Comparison of ENCODE assay signal across 35 cellular contexts in genomic region chr2:122164964-122165363, GRCh38.
DNase-seq lines count a peak whose midpoint lies in the region; ATAC-seq, FAIRE-seq and TF ChIP-seq lines count a peak whose summit lies in the region.
"Had no signal": no experiment of that assay in that cellular context is flagged by ENCODE, and none has a peak within 500 bp of the region (broad histone marks: within the 10 kb centered on the region; RNA-seq: fewer than 3 reads in every experiment).

No MANE protein-coding gene starts in this region.

- FAIRE-seq in HepG2 (lab: Jason Lieb, UNC), result no peak
- FAIRE-seq: A204.1, A549, D721Med had no signal

- no peak for TF ChIP-seq CTCF in HepG2 (CRISPR knock-in tag; IDR thresholded peaks at IDR 0.05)
- TF ChIP-seq CTCF in right lobe of liver (IDR thresholded peaks at IDR 0.05), result no peak
- no peak for TF ChIP-seq CTCF in spleen (IDR thresholded peaks at IDR 0.05 in 8 of 11, conservative IDR thresholded peaks at IDR 0.05 in 3 of 11)

- DNase-seq in HepG2 (ENCODE audit: low spot score), result no peak
- no peak for DNase-seq in right lobe of liver
- DNase-seq in dermis microvascular lymphatic vessel endothelial cell (ENCODE audit: low read depth in 2 of 2), result peak; percentile 6 to 47
- no peak for DNase-seq in neuronal stem cell (ENCODE audit: low spot score)
- peak; percentile 1 for DNase-seq in spleen
- DNase-seq in stimulated activated CD4-positive, alpha-beta T cell treated with anti-CD3 and anti-CD28 coated beads, Interleukin-4, amount 100 ng/mL, for 24 hours, result no peak
- DNase-seq: 8988T; ACHN; AML-193; BE2C; C1 segment of cervical spinal cord; Caco-2; Calu3; CD4-positive, alpha-beta memory T cell; CD4-positive, alpha-beta T cell; CD4-positive, CD25-positive, alpha-beta regulatory T cell; CD8-positive, alpha-beta memory T cell; CD8-positive, alpha-beta T cell; COR-L47; DMS 273 treated with DMSO at 0.1 percent for 48 hours; DMS153; DMS53; DMS79; DMS79 treated with DMSO at 0.1 percent for 48 hours; DND-41; EL had no signal

- H3K4me3 ChIP-seq in HepG2 (replicated peaks in 1 of 3; ENCODE audit: insufficient read depth in 1 of 3, low read depth in 2 of 3, low read length in 3 of 3), result no peak overlapping the region
- H3K4me3 ChIP-seq in right lobe of liver, result no peak overlapping the region
- no peak overlapping the region for H3K4me3 ChIP-seq in neuronal stem cell (ENCODE audit: low read length in 2 of 2)
- no peak overlapping the region for H3K4me3 ChIP-seq in spleen
- H3K4me3 ChIP-seq: A549; BLaER1; BLaER1 treated with 17β-estradiol and CSF1 and Interleukin-3, amounts not matched to agents 10 nM and 100 nM had no signal

- ATAC-seq in HepG2 (no peak), right lobe of liver (no peak), HG03460 (IDR thresholded peaks at IDR 0.05; ENCODE audit: unreplicated experiment) (no peak), HG03439 (IDR thresholded peaks at IDR 0.05; ENCODE audit: unreplicated experiment) (no peak)
- ATAC-seq: A549; CD8-positive, alpha-beta T cell had no signal

- H4K20me1 ChIP-seq in HepG2 (ENCODE audit: insufficient read depth, low read length), result no peaks in the 10 kb centered on the region
- H4K20me1 ChIP-seq: BLaER1; BLaER1 treated with 17β-estradiol and CSF1 and Interleukin-3, amounts not matched to agents 10 nM and 100 nM had no signal

- H2AK5ac ChIP-seq in neuronal stem cell (ENCODE audit: low read depth, low read length), result no peak overlapping the region

- 9% methylated on average over 8 of the region's 8 CpGs for WGBS in HepG2 (ENCODE audit: low lambda C conversion rate)
- 63% methylated on average over 8 of the region's 8 CpGs for WGBS in right lobe of liver (ENCODE audit: insufficient coverage, low coverage, low lambda C conversion rate, missing lambda C conversion rate)
- no CpG with 5 or more reads among the region's 8 CpGs for WGBS in neuronal stem cell (ENCODE audit: extremely low coverage in 2 of 2, insufficient read length in 2 of 2, insufficient replicate concordance in 1 of 2), 2 donors
- 90 to 94% (median 92%) methylated on average over 8 of the region's 8 CpGs for WGBS in spleen, 5 donors

- H4K8ac ChIP-seq in neuronal stem cell (ENCODE audit: low read depth, low read length), result no peak overlapping the region

- H3K27ac ChIP-seq in HepG2 (ENCODE audit: extremely low read length, insufficient read depth, low read length) (no peak overlapping the region), right lobe of liver (no peak overlapping the region), neuronal stem cell (replicated peaks; ENCODE audit: low read length) (no peak overlapping the region), spleen (no peak overlapping the region)
- H3K27ac ChIP-seq: 22Rv1; A549; BLaER1; BLaER1 treated with 17β-estradiol and CSF1 and Interleukin-3, amounts not matched to agents 10 nM and 100 nM; C4-2B had no signal

- peaks cover 0 to 12% of the 10 kb centered on the region in 2 experiments; a peak in 1 of 5 replicates for H3K27me3 ChIP-seq in HepG2 (ENCODE audit: control insufficient read depth in 1 of 2, insufficient read depth in 2 of 2, low read length in 2 of 2)
- H3K27me3 ChIP-seq in right lobe of liver, result no peaks in the 10 kb centered on the region
- H3K27me3 ChIP-seq in neuronal stem cell (ENCODE audit: control insufficient read depth in 3 of 3, insufficient read depth in 3 of 3, low read depth in 1 of 3, low read length in 3 of 3), result no peaks in the 10 kb centered on the region
- H3K27me3 ChIP-seq in spleen (replicated peaks in 1 of 7), result no peaks in the 10 kb centered on the region
- H3K27me3 ChIP-seq: BE2C; BLaER1; BLaER1 treated with 17β-estradiol and CSF1 and Interleukin-3, amounts not matched to agents 10 nM and 100 nM had no signal

- H2AFZ ChIP-seq in HepG2 (ENCODE audit: low read length), result no peak overlapping the region
- H2AFZ ChIP-seq in neuronal stem cell (ENCODE audit: low read length), result no peak overlapping the region

- no peak overlapping the region for H3K23ac ChIP-seq in neuronal stem cell (ENCODE audit: low read depth, low read length, poor library complexity)

- TF ChIP-seq EP300 in HepG2 (IDR thresholded peaks at IDR 0.05; ENCODE audit: low read depth in 2 of 2, low read length in 2 of 2) (no peak), HepG2 (CRISPR knock-in tag; IDR thresholded peaks at IDR 0.05; ENCODE audit: borderline replicate concordance) (no peak)

- H3K4me2 ChIP-seq in HepG2 (ENCODE audit: low read depth, low read length), result no peak overlapping the region
- no peak overlapping the region for H3K4me2 ChIP-seq in neuronal stem cell (ENCODE audit: insufficient read depth, low read length, poor library complexity, severe bottlenecking)
- H3K4me2 ChIP-seq: A549, BLaER1 had no signal

- H3K79me2 ChIP-seq in HepG2 (ENCODE audit: insufficient read depth, low read length), result no peaks in the 10 kb centered on the region

- no peak overlapping the region for H4K91ac ChIP-seq in neuronal stem cell (ENCODE audit: low read depth, low read length, poor library complexity)

- H3K36me3 ChIP-seq in HepG2 (replicated peaks in 1 of 2; ENCODE audit: control insufficient read depth in 1 of 2, insufficient read depth in 2 of 2, low read length in 2 of 2) (no peaks in the 10 kb centered on the region), right lobe of liver (no peaks in the 10 kb centered on the region), neuronal stem cell (replicated peaks in 1 of 2; ENCODE audit: control insufficient read depth in 2 of 2, insufficient read depth in 2 of 2, low read length in 2 of 2) (no peaks in the 10 kb centered on the region), spleen (no peaks in the 10 kb centered on the region)
- H3K36me3 ChIP-seq: BE2C; BLaER1; BLaER1 treated with 17β-estradiol and CSF1 and Interleukin-3, amounts not matched to agents 10 nM and 100 nM had no signal

- no peak overlapping the region for H2BK5ac ChIP-seq in neuronal stem cell (ENCODE audit: low read length)

- H3K18ac ChIP-seq in neuronal stem cell (ENCODE audit: low read length), result no peak overlapping the region

- H3K9ac ChIP-seq in HepG2 (ENCODE audit: insufficient read depth, low read depth, low read length) (no peak overlapping the region), neuronal stem cell (ENCODE audit: low read depth, low read length, poor library complexity) (no peak overlapping the region)
- H3K9ac ChIP-seq: BLaER1; BLaER1 treated with 17β-estradiol and CSF1 and Interleukin-3, amounts not matched to agents 10 nM and 100 nM had no signal

- H3K14ac ChIP-seq in neuronal stem cell (ENCODE audit: low read length), result peak overlapping the region; percentile 25

- H3K9me3 ChIP-seq in HepG2 (ENCODE audit: low read length), result no peaks in the 10 kb centered on the region
- H3K9me3 ChIP-seq in right lobe of liver, result no peaks in the 10 kb centered on the region
- no peaks in the 10 kb centered on the region for H3K9me3 ChIP-seq in neuronal stem cell (replicated peaks in 1 of 2; ENCODE audit: control insufficient read depth in 2 of 2, insufficient read depth in 1 of 2, low read depth in 1 of 2, low read length in 2 of 2)
- H3K9me3 ChIP-seq in spleen, result no peaks in the 10 kb centered on the region
- H3K9me3 ChIP-seq: A549, BE2C, Caco-2 had no signal

- H3K4me1 ChIP-seq in HepG2 (ENCODE audit: insufficient read depth, low read length), result no peaks in the 10 kb centered on the region
- H3K4me1 ChIP-seq in right lobe of liver, result no peaks in the 10 kb centered on the region
- H3K4me1 ChIP-seq in neuronal stem cell (ENCODE audit: control insufficient read depth in 2 of 2, insufficient read depth in 1 of 2, low read depth in 1 of 2, low read length in 2 of 2), result no peaks in the 10 kb centered on the region
- H3K4me1 ChIP-seq in spleen, result no peaks in the 10 kb centered on the region
- H3K4me1 ChIP-seq: A549, BE2C, Caco-2 had no signal

- intact Hi-C loops in HepG2 (cut with micrococcal nuclease; ENCODE audit: unreplicated experiment), result no loop called here
- intact Hi-C loops in right lobe of liver (cut with DNase I), result no loop called here
- intact Hi-C loops in spleen (cut with DNase I; ENCODE audit: low total_unique reads), result no loop called here

- TF ChIP-seq POLR2A in HepG2 (IDR thresholded peaks at IDR 0.05; ENCODE audit: insufficient read depth in 1 of 2, low read depth in 2 of 2, low read length in 2 of 2) (no peak), right lobe of liver (IDR thresholded peaks at IDR 0.05) (no peak), spleen (IDR thresholded peaks at IDR 0.05) (no peak)

- POLR2A ChIA-PET in HepG2 (lab: Yijun Ruan, JAX), result no interaction called here

- no peak overlapping the region for H3K4ac ChIP-seq in neuronal stem cell (ENCODE audit: low read length)

- TF ChIP-seq RAD21 in HepG2 (CRISPR knock-in tag; IDR thresholded peaks at IDR 0.05), result no peak

- H2BK12ac ChIP-seq in neuronal stem cell (ENCODE audit: low read length), result no peak overlapping the region

- in situ Hi-C loops in HepG2 (cut with HindIII; ENCODE audit: extremely low pct_ligation_motif_present, low pct_unique_long_range_greater_than_20kb), result no loop called here

- no TSS peak for BruUV-seq in HepG2 (replicated peaks; lab: Mats Ljungman, UMichigan)

- CTCF ChIA-PET in HepG2 (lab: Yijun Ruan, JAX; ENCODE audit: low intra/inter-chr PET ratio, low total read pairs), result no interaction called here

- no peaks in the 10 kb centered on the region for H3K79me1 ChIP-seq in neuronal stem cell (ENCODE audit: low read depth, low read length)

- H2BK120ac ChIP-seq in neuronal stem cell (ENCODE audit: low read depth, low read length), result no peak overlapping the region

- H2BK15ac ChIP-seq in neuronal stem cell (ENCODE audit: low read length), result no peak overlapping the region

TF ChIP-seq in HepG2, 621 proteins besides CTCF, POLR2A, EP300 and RAD21:
- TF ChIP-seq SMARCE1 (IDR thresholded peaks at IDR 0.05; ENCODE audit: borderline replicate concordance) (no peak), ZC3H4 (CRISPR knock-in tag; IDR thresholded peaks at IDR 0.05; ENCODE audit: borderline replicate concordance) (no peak), MNT (IDR thresholded peaks at IDR 0.05) (peak; percentile 57; the same call in 1 of the 2 replicates)

Comparison
In these comparisons a context has a peak if more than half of its experiments do, and no peak if none do; other contexts are left out.
1. DNase-seq: peak in dermis microvascular lymphatic vessel endothelial cell (2 of 2) and spleen (single experiment); none in HepG2 (single experiment), right lobe of liver (0 of 3), neuronal stem cell (single experiment) and stimulated activated CD4-positive, alpha-beta T cell treated with anti-CD3 and anti-CD28 coated beads, Interleukin-4, amount 100 ng/mL, for 24 hours (single experiment).